Comparison of ENCODE assay signal across 25 cellular contexts in genomic region chr12:50772470-50772869, GRCh38.
"Had no signal": no experiment of that assay in that cellular context is flagged by ENCODE, and none has a peak within 500 bp of the region (broad histone marks: within the 10 kb centered on the region; RNA-seq: fewer than 3 reads in every experiment).

No MANE protein-coding gene starts in this region.

- H3K27ac Mint-ChIP-seq: memory B cell; natural killer cell treated with Interleukin-12 subunit alpha and Interleukin-12 subunit beta and Interleukin-15 and Interleukin-18, amount 100 ng/mL, for 72 hours; stimulated activated naive B cell treated with anti-CD40 and anti-IgM and Interleukin-4, amounts not matched to agents 10 μg/mL and 1 μg/mL and 100 μg/mL, for 72 hours had no signal

- H3K4me2 ChIP-seq: hepatocyte, smooth muscle cell had no signal

- H3K36me3 ChIP-seq: pancreas, prostate gland, right lobe of liver, thyroid gland had no signal

- H3K27me3 Mint-ChIP-seq: memory B cell; naive thymus-derived CD4-positive, alpha-beta T cell; natural killer cell treated with Interleukin-12 subunit alpha and Interleukin-12 subunit beta and Interleukin-15 and Interleukin-18, amount 100 ng/mL, for 72 hours; stimulated activated naive B cell treated with anti-CD40 and anti-IgM and Interleukin-4, amounts not matched to agents 10 μg/mL and 1 μg/mL and 100 μg/mL, for 72 hours had no signal

- H2AFZ ChIP-seq: hepatocyte had no signal

- ATAC-seq: mucosa of descending colon; naive thymus-derived CD4-positive, alpha-beta T cell; natural killer cell treated with Interleukin-12 subunit alpha and Interleukin-12 subunit beta and Interleukin-15 and Interleukin-18, amount 100 ng/mL, for 72 hours; stimulated activated naive B cell treated with anti-CD40 and anti-IgM and Interleukin-4, amounts not matched to agents 10 μg/mL and 1 μg/mL and 100 μg/mL, for 72 hours; stimulated activated naive CD8-positive, alpha-beta T cell treated with anti-CD3 and anti-CD28 coated beads, Interleukin-15, Interleukin-2, amounts not matched to agents 100 U/mL and 50 U/mL, for 24 hours; upper lobe of right lung had no signal

- DNase-seq: islet precursor cell; left ventricle myocardium inferior; midbrain; mucosa of descending colon; naive thymus-derived CD4-positive, alpha-beta T cell; pancreas; right lobe of liver; stimulated activated CD4-positive, alpha-beta T cell treated with anti-CD3 and anti-CD28 coated beads, Interleukin-1b, Interleukin-23, amount 100 ng/mL, for 48 hours; stimulated activated CD4-positive, alpha-beta T cell treated with anti-CD3 and anti-CD28 coated beads, Interleukin-2, amount 100 ng/mL, for 48 hours; stimulated activated CD4-positive, alpha-beta T cell treated with anti-CD3 and anti-CD28 coated beads, Interleukin-4, amount 100 ng/mL, for 4 hours; stimulated activated CD8-positive, alpha-beta memory T cell treated with anti-CD3 and anti-CD28 coated beads, Interleukin-4, amount 100 ng/mL, for 48 hours; stimulated activated naive B cell treated with anti-CD40 and anti-IgM and Interleukin-4, amounts not matched to agents 10 μg/mL and 1 μg/mL and 100 μg/mL, for 72 hours; stimulated activated naive CD8-positive, alpha-beta T cell treated with anti-CD3 and anti-CD28 coated beads, Interleukin-15, Interleukin-2, amounts not matched to agents 100 U/mL and 50 U/mL, for 24 hours; stomach; testis; thyroid gland; transverse colon; upper lobe of right lung had no signal

- H3K4me3 Mint-ChIP-seq: memory B cell; naive thymus-derived CD4-positive, alpha-beta T cell; natural killer cell treated with Interleukin-12 subunit alpha and Interleukin-12 subunit beta and Interleukin-15 and Interleukin-18, amount 100 ng/mL, for 72 hours; stimulated activated naive B cell treated with anti-CD40 and anti-IgM and Interleukin-4, amounts not matched to agents 10 μg/mL and 1 μg/mL and 100 μg/mL, for 72 hours had no signal

- H3K9me3 ChIP-seq: left ventricle myocardium inferior, mucosa of descending colon, pancreas, prostate gland, right atrium auricular region, right lobe of liver, stomach, testis, thyroid gland, transverse colon, upper lobe of right lung had no signal

- H3K9me3 Mint-ChIP-seq: memory B cell; natural killer cell treated with Interleukin-12 subunit alpha and Interleukin-12 subunit beta and Interleukin-15 and Interleukin-18, amount 100 ng/mL, for 72 hours; stimulated activated naive B cell treated with anti-CD40 and anti-IgM and Interleukin-4, amounts not matched to agents 10 μg/mL and 1 μg/mL and 100 μg/mL, for 72 hours had no signal

- H3K27ac ChIP-seq: hepatocyte, left ventricle myocardium inferior, pancreas, prostate gland, right atrium auricular region, right lobe of liver, stomach, testis, thyroid gland, upper lobe of right lung had no signal

- H3K27me3 ChIP-seq: hepatocyte, pancreas, right atrium auricular region, right lobe of liver, stomach, testis, thyroid gland, transverse colon, upper lobe of right lung had no signal

- H3K4me3 ChIP-seq: hepatocyte, left ventricle myocardium inferior, lung, mucosa of descending colon, pancreas, prostate gland, right atrium auricular region, right lobe of liver, smooth muscle cell, stomach, testis, thyroid gland, transverse colon, upper lobe of right lung had no signal

- H3K4me1 ChIP-seq: prostate gland, testis, upper lobe of right lung had no signal
